ENCODE assay signal across 8 cellular contexts in the genomic region with DNA sequence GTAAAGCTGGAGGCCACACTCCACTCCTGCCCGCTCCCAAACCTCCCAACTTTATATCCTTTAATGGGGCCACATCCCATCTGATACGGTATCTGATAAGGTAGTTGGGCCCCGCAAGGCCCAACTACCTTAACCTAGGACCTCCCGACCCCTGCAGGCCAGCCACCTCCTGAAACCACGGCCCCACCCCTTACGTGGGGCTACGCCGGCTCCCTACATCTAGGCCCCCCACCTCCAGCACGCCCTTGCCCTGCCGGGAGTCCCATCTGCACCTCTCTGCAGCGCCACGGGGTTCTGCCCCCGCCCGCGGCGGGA. TPM values are rescaled to one million over a fixed set of nuclear protein-coding genes. Genes with fewer than 3 reads are reported as not detected.
DNase-seq lines count a peak whose midpoint lies in the region; ATAC-seq, FAIRE-seq and TF ChIP-seq lines count a peak whose summit lies in the region.

No MANE protein-coding gene starts in this region.

- no peak overlapping the region for H3K4ac ChIP-seq in H9 (ENCODE audit: low read depth, low read length)

- no peak overlapping the region for H4K8ac ChIP-seq in H9 (replicated peaks; ENCODE audit: insufficient read length, low read depth, low read length)

- H3K9me3 Mint-ChIP-seq in CD14-positive monocyte (no peaks in the 10 kb centered on the region), H9 (no peaks in the 10 kb centered on the region), activated B cell treated with CpG ODN at 0.5 μM for 24 hours (no peaks in the 10 kb centered on the region)

- H3K9ac ChIP-seq in H9 (ENCODE audit: extremely low read depth, insufficient read length, low read length) (no peak overlapping the region), keratinocyte (ENCODE audit: control insufficient read depth, extremely low read depth, insufficient read depth, low read length) (peak overlapping the region; percentile 47)

- no peak overlapping the region for H4K91ac ChIP-seq in H9 (ENCODE audit: insufficient read length, low read depth, low read length)

- dilution Hi-C loops in keratinocyte (cut with MboI; ENCODE audit: extremely low pct_ligation_motif_present, low sequenced_read_pairs): no loop called here

- H3K56ac ChIP-seq in H9 (ENCODE audit: insufficient read length, low read depth, low read length): no peak overlapping the region

- no peak for DNase-seq in CD14-positive monocyte (ENCODE audit: low spot score)
- DNase-seq in H9: no peak
- no peak for DNase-seq in activated B cell treated with CpG ODN at 0.5 μM for 24 hours
- no peak for DNase-seq in keratinocyte (ENCODE audit: low read depth, low spot score)
- DNase-seq in cerebellar nuclear complex (lab: John Stamatoyannopoulos, UW): no peak
- DNase-seq in HEK293T (ENCODE audit: extremely low spot score): no peak
- DNase-seq in stimulated activated CD4-positive, alpha-beta T cell treated with anti-CD3 and anti-CD28 coated beads, Interleukin-4, amount 100 ng/mL, for 1 hour: no peak

- H3K27ac Mint-ChIP-seq in CD14-positive monocyte (peak overlapping the region in 3 of 7 donors; percentile 56 to 96 (median 70)), H9 (no peak overlapping the region), activated B cell treated with CpG ODN at 0.5 μM for 24 hours (peak overlapping the region; percentile 95)

- POLR2A ChIA-PET in activated B cell treated with CpG ODN at 0.5 μM for 24 hours (lab: Charles Lee): interaction anchor here (0.8 to 3.6 kb wide), 18 partner anchors 8 to 534 kb away, joined by 3 to 54 read pairs (median 6); partner anchors contain the start of genes COX6B1, HSPB6, KMT2B and LIN37
- POLR2A ChIA-PET in HEK293T (lab: Yijun Ruan, JAX): interaction anchor here (0.6 to 1.3 kb wide), 15 partner anchors 9 to 160 kb away, joined by 3 to 10 read pairs (median 4); partner anchors contain the start of genes COX6B1, HSPB6 and NFKBID

- H3K4me3 Mint-ChIP-seq in CD14-positive monocyte (peak overlapping the region; percentile 88 to 95), H9 (peak overlapping the region; percentile 71 to 90), activated B cell treated with CpG ODN at 0.5 μM for 24 hours (peak overlapping the region; percentile 95)

- peak overlapping the region; percentile 44 to 84 (median 76) for H3K4me3 ChIP-seq in keratinocyte (ENCODE audit: control insufficient read depth in 2 of 3, extremely low read depth in 1 of 3, insufficient read depth in 2 of 3, low read depth in 1 of 3, low read length in 3 of 3)
- H3K4me3 ChIP-seq in thymus (ENCODE audit: low read length): peak overlapping the region; percentile 79

- no peaks in the 10 kb centered on the region for H3K79me1 ChIP-seq in H9 (ENCODE audit: insufficient read depth, low read depth, low read length, poor library complexity, severe bottlenecking)

- H2AFZ ChIP-seq in H9 (ENCODE audit: low read length) (no peak overlapping the region), keratinocyte (ENCODE audit: control insufficient read depth, low read length) (peak overlapping the region; percentile 70)

- intact Hi-C loops in CD14-positive monocyte (cut with micrococcal nuclease): loop anchor here (5.0 to 10.0 kb wide), 8 partner anchors 37 to 1595 kb away; partner anchors contain the start of genes ARHGAP33 (in 1 of the 2), CAPNS1 (in 1 of the 2), COX6B1 (in 1 of the 2) and ETV2 (in 1 of the 2)
- intact Hi-C loops in activated B cell treated with CpG ODN at 0.5 μM for 24 hours (cut with micrococcal nuclease): loop anchor here (1.0 to 10.0 kb wide), 9 partner anchors 18 to 1575 kb away; partner anchors contain the start of genes ARHGAP33, COX6B1, NFKBID and OVOL3

- H2BK120ac ChIP-seq in H9 (ENCODE audit: low read depth, low read length, poor library complexity, severe bottlenecking): no peak overlapping the region

- H2BK12ac ChIP-seq in H9 (ENCODE audit: insufficient read length, low read depth, low read length): no peak overlapping the region

- H3K4me1 ChIP-seq in H9 (ENCODE audit: insufficient read depth, low read length) (no peaks in the 10 kb centered on the region), keratinocyte (ENCODE audit: control insufficient read depth, extremely low read depth, insufficient read depth, low read length) (peaks cover 13% of the 10 kb centered on the region), thymus (ENCODE audit: control insufficient read depth, insufficient read depth, low read length) (peaks cover 21% of the 10 kb centered on the region)

- H3K79me2 ChIP-seq in H9 (ENCODE audit: insufficient read depth, low read length) (no peaks in the 10 kb centered on the region), keratinocyte (ENCODE audit: control insufficient read depth, insufficient read depth, low read length) (peaks cover 2% of the 10 kb centered on the region)

- H3K23ac ChIP-seq in H9 (ENCODE audit: insufficient read length, low read depth, low read length): no peak overlapping the region

- TF ChIP-seq CTCF in CD14-positive monocyte (IDR thresholded peaks at IDR 0.05) (no peak), H9 (conservative IDR thresholded peaks at IDR 0.05) (no peak), activated B cell treated with CpG ODN at 0.5 μM for 24 hours (IDR thresholded peaks at IDR 0.05) (no peak), keratinocyte (optimal IDR thresholded peaks at IDR 0.05 in 1 of 3, IDR thresholded peaks at IDR 0.05 in 1 of 3, conservative IDR thresholded peaks at IDR 0.05 in 1 of 3; ENCODE audit: extremely low read depth in 1 of 3, insufficient read depth in 2 of 3, low read length in 3 of 3) (no peak)

- CTCF ChIA-PET in activated B cell treated with CpG ODN at 0.5 μM for 24 hours (lab: Charles Lee): interaction anchor here (1.0 kb wide), 1 partner anchor 17 kb away, joined by 3 read pairs; no protein-coding TSS in a partner anchor
- CTCF ChIA-PET in HEK293T (lab: Yijun Ruan, JAX): interaction anchor here (0.7 to 1.1 kb wide), 2 partner anchors 17 to 191 kb away, joined by 3 read pairs; no protein-coding TSS in a partner anchor

- no peak overlapping the region for H2BK5ac ChIP-seq in H9 (ENCODE audit: insufficient read length, low read length)

- H3K36me3 Mint-ChIP-seq in CD14-positive monocyte (peaks cover 37 to 53% of the 10 kb centered on the region in 2 donors), H9 (ENCODE audit: insufficient read depth in 1 of 3, low read depth in 3 of 3) (peaks cover 28 to 43% (median 37%) of the 10 kb centered on the region in 3 experiments; a peak in 6 of 7 replicates), activated B cell treated with CpG ODN at 0.5 μM for 24 hours (ENCODE audit: low read depth) (peaks cover 62% of the 10 kb centered on the region)

- H3K18ac ChIP-seq in H9 (ENCODE audit: insufficient read length, low read depth, low read length): no peak overlapping the region

- no peak for FAIRE-seq in keratinocyte (lab: Jason Lieb, UNC)

- H4K20me1 ChIP-seq in H9 (ENCODE audit: control insufficient read depth, insufficient read depth, insufficient read length) (no peaks in the 10 kb centered on the region), keratinocyte (ENCODE audit: control insufficient read depth, extremely low read depth, insufficient read depth, low read length) (peaks cover 6% of the 10 kb centered on the region)

- H3K36me3 ChIP-seq in keratinocyte (ENCODE audit: control insufficient read depth in 2 of 2, extremely low read depth in 1 of 2, insufficient read depth in 2 of 2, low read length in 2 of 2): peaks cover 30% of the 10 kb centered on the region in 2 experiments
- H3K36me3 ChIP-seq in thymus (ENCODE audit: control insufficient read depth, insufficient read depth): peaks cover 31% of the 10 kb centered on the region

- H3K27me3 Mint-ChIP-seq in CD14-positive monocyte (ENCODE audit: low read depth in 3 of 3) (no peaks in the 10 kb centered on the region), H9 (ENCODE audit: low read depth) (no peaks in the 10 kb centered on the region), activated B cell treated with CpG ODN at 0.5 μM for 24 hours (no peaks in the 10 kb centered on the region)

- no CpG with 5 or more reads among the region's 16 CpGs for WGBS in H9 (ENCODE audit: extremely low coverage, insufficient read length, low lambda C conversion rate)
- WGBS in thymus: 13% methylated on average over 16 of the region's 16 CpGs

- no peak overlapping the region for H2BK15ac ChIP-seq in H9 (ENCODE audit: low read depth, low read length)

- H3K4me1 Mint-ChIP-seq in CD14-positive monocyte (peaks cover 40% of the 10 kb centered on the region), H9 (peaks cover 11 to 21% of the 10 kb centered on the region in 2 experiments), activated B cell treated with CpG ODN at 0.5 μM for 24 hours (peaks cover 62% of the 10 kb centered on the region)

- H3K9me3 ChIP-seq in H9 (ENCODE audit: control insufficient read depth, low read depth, low read length) (no peaks in the 10 kb centered on the region), keratinocyte (ENCODE audit: control insufficient read depth, low read depth, low read length) (no peaks in the 10 kb centered on the region), thymus (ENCODE audit: control insufficient read depth) (no peaks in the 10 kb centered on the region)

- no peak overlapping the region for H2AK5ac ChIP-seq in H9 (ENCODE audit: insufficient read length, low read length)

- H3K14ac ChIP-seq in H9 (ENCODE audit: insufficient read depth, low read length): no peak overlapping the region

- H3K4me2 ChIP-seq in H9 (ENCODE audit: insufficient read depth, insufficient read length, low read length) (peak overlapping the region; percentile 58), keratinocyte (ENCODE audit: control insufficient read depth, extremely low read depth, insufficient read depth, low read depth, low read length) (peak overlapping the region; percentile 98)

- no peak overlapping the region for H3T11ph ChIP-seq in H9 (ENCODE audit: low read length)

- no peak overlapping the region for H4K5ac ChIP-seq in H9 (ENCODE audit: insufficient read length, low read depth, low read length)

- H3K27ac ChIP-seq in H9 (ENCODE audit: insufficient read length, low read depth, low read length): no peak overlapping the region
- H3K27ac ChIP-seq in keratinocyte (ENCODE audit: control insufficient read depth, insufficient read depth, low read length): no peak overlapping the region
- peak overlapping the region; percentile 38 for H3K27ac ChIP-seq in thymus (ENCODE audit: low read depth)

- H3K27me3 ChIP-seq in H9 (ENCODE audit: insufficient read depth, low read length) (no peaks in the 10 kb centered on the region), keratinocyte (ENCODE audit: control insufficient read depth, extremely low read depth, insufficient read depth, low read length) (no peaks in the 10 kb centered on the region), thymus (ENCODE audit: control insufficient read depth, insufficient read depth) (no peaks in the 10 kb centered on the region)

- no peak overlapping the region for H2BK20ac ChIP-seq in H9 (ENCODE audit: low read depth, low read length, poor library complexity, severe bottlenecking)

- no peaks in the 10 kb centered on the region for H3K9me1 ChIP-seq in keratinocyte (ENCODE audit: control insufficient read depth, extremely low read depth, insufficient read depth, low read length)

- H3K23me2 ChIP-seq in H9 (ENCODE audit: insufficient read length, low read depth, low read length, poor library complexity, severe bottlenecking): peaks cover 12% of the 10 kb centered on the region

- peak; percentile 3 for ATAC-seq in activated B cell treated with CpG ODN at 0.5 μM for 24 hours (ENCODE audit: low read depth)

RNA-seq across cellular contexts. Expression of gene IGFLR1, which starts 2.2 kb away (rescaled TPM):
- polyA plus RNA-seq in CD14-positive monocyte: 100 to 1,000 TPM; 119 to 144 TPM
- 2.9 and 3.2 TPM in 2 replicates for total RNA-seq in H9 (2021)
- 130 and 133 TPM in 2 replicates for total RNA-seq in activated B cell treated with CpG ODN at 0.5 μM for 24 hours
- 0.27 to 1.2 TPM (median 0.34 TPM) in 3 replicates for polyA plus RNA-seq in keratinocyte
- not detected for polyA plus RNA-seq in keratinocyte (2011; ENCODE audit: low read depth)
- polyA plus RNA-seq in keratinocyte (2011; cell fraction: cytosol; rRNA removed): 0.15 and 0.48 TPM in 2 replicates
- polyA plus RNA-seq in keratinocyte (2011; cell fraction: nucleus; rRNA removed): 0.84 and 3.2 TPM in 2 replicates
- polyA plus RNA-seq in keratinocyte (2012; ENCODE audit: low replicate concordance): 0.59 and 0.81 TPM in 2 replicates
- polyA minus RNA-seq in keratinocyte: 0.96 to 7.2 TPM (median 2.7 TPM) in 3 replicates
- polyA minus RNA-seq in keratinocyte (2011; cell fraction: cytosol; rRNA and poly(A)+ RNA removed): not detected
- polyA minus RNA-seq in keratinocyte (2011; cell fraction: nucleus; rRNA and poly(A)+ RNA removed): 1.3 TPM in 1 of 2 replicates, not detected in the other
- 67.8 TPM for polyA plus RNA-seq in thymus

RNA-seq across cellular contexts. Expression of gene U2AF1L4, which starts 5.2 kb away (rescaled TPM):
- polyA plus RNA-seq in CD14-positive monocyte: 1 to 10 TPM; 6.2 to 8.7 TPM
- total RNA-seq in H9 (2021): 16.8 and 19.2 TPM in 2 replicates
- 41.0 and 46.1 TPM in 2 replicates for total RNA-seq in activated B cell treated with CpG ODN at 0.5 μM for 24 hours
- polyA plus RNA-seq in keratinocyte: 8.9 to 14.7 TPM (median 11.4 TPM) in 3 replicates
- 1.8 TPM for polyA plus RNA-seq in keratinocyte (2011; ENCODE audit: low read depth)
- 6.4 and 10.2 TPM in 2 replicates for polyA plus RNA-seq in keratinocyte (2011; cell fraction: cytosol; rRNA removed)
- 27.2 and 32.1 TPM in 2 replicates for polyA plus RNA-seq in keratinocyte (2011; cell fraction: nucleus; rRNA removed)
- 9.0 and 12.1 TPM in 2 replicates for polyA plus RNA-seq in keratinocyte (2012; ENCODE audit: low replicate concordance)
- 4.3 to 8.7 TPM (median 8.3 TPM) in 3 replicates for polyA minus RNA-seq in keratinocyte
- 3.5 TPM for polyA minus RNA-seq in keratinocyte (2011; cell fraction: cytosol; rRNA and poly(A)+ RNA removed)
- 3.8 and 4.7 TPM in 2 replicates for polyA minus RNA-seq in keratinocyte (2011; cell fraction: nucleus; rRNA and poly(A)+ RNA removed)
- polyA plus RNA-seq in thymus: 45.0 TPM

RNA-seq across cellular contexts. Expression of gene PSENEN, which starts 5.4 kb away (rescaled TPM):
- 100 to 1,000 TPM; 129 to 149 TPM for polyA plus RNA-seq in CD14-positive monocyte
- total RNA-seq in H9 (2021): 69.7 and 77.7 TPM in 2 replicates
- total RNA-seq in activated B cell treated with CpG ODN at 0.5 μM for 24 hours: 45.0 and 45.6 TPM in 2 replicates
- polyA plus RNA-seq in keratinocyte: 36.2 to 53.8 TPM (median 49.7 TPM) in 3 replicates
- polyA plus RNA-seq in keratinocyte (2011; ENCODE audit: low read depth): 3.1 TPM
- 49.4 and 58.2 TPM in 2 replicates for polyA plus RNA-seq in keratinocyte (2011; cell fraction: cytosol; rRNA removed)
- polyA plus RNA-seq in keratinocyte (2011; cell fraction: nucleus; rRNA removed): 36.8 and 56.0 TPM in 2 replicates
- 70.6 and 72.7 TPM in 2 replicates for polyA plus RNA-seq in keratinocyte (2012; ENCODE audit: low replicate concordance)
- polyA minus RNA-seq in keratinocyte: 33.1 to 60.8 TPM (median 41.5 TPM) in 3 replicates
- polyA minus RNA-seq in keratinocyte (2011; cell fraction: cytosol; rRNA and poly(A)+ RNA removed): 14.2 TPM
- polyA minus RNA-seq in keratinocyte (2011; cell fraction: nucleus; rRNA and poly(A)+ RNA removed): 13.9 and 15.4 TPM in 2 replicates
- polyA plus RNA-seq in thymus: 104 TPM

RNA-seq across cellular contexts. Expression of gene LIN37, which starts 8.3 kb away (rescaled TPM):
- polyA plus RNA-seq in CD14-positive monocyte (1 to 10 TPM; 5.6 to 7.2 TPM), keratinocyte (6.7 to 11.8 TPM (median 9.2 TPM) in 3 replicates), thymus (24.2 TPM)
- total RNA-seq in H9 (2021) (4.7 and 5.9 TPM in 2 replicates), activated B cell treated with CpG ODN at 0.5 μM for 24 hours (12.2 and 14.3 TPM in 2 replicates)
- 6.4 TPM for polyA plus RNA-seq in keratinocyte (2011; ENCODE audit: low read depth)
- polyA plus RNA-seq in keratinocyte (2011; cell fraction: cytosol; rRNA removed): 6.7 and 11.7 TPM in 2 replicates
- polyA plus RNA-seq in keratinocyte (2011; cell fraction: nucleus; rRNA removed): 29.9 and 31.0 TPM in 2 replicates
- polyA plus RNA-seq in keratinocyte (2012; ENCODE audit: low replicate concordance): 14.0 and 15.0 TPM in 2 replicates
- polyA minus RNA-seq in keratinocyte: 4.1 to 11.4 TPM (median 9.2 TPM) in 3 replicates
- 40.7 TPM for polyA minus RNA-seq in keratinocyte (2011; cell fraction: cytosol; rRNA and poly(A)+ RNA removed)
- polyA minus RNA-seq in keratinocyte (2011; cell fraction: nucleus; rRNA and poly(A)+ RNA removed): 7.9 and 8.4 TPM in 2 replicates

RNA-seq across cellular contexts. Expression of gene HSPB6, which starts 16.8 kb away (rescaled TPM):
- polyA plus RNA-seq in CD14-positive monocyte: not detected
- 0.37 TPM in 2 replicates for total RNA-seq in H9 (2021)
- not detected in 2 replicates for total RNA-seq in activated B cell treated with CpG ODN at 0.5 μM for 24 hours
- polyA plus RNA-seq in keratinocyte: not detected in 3 replicates
- not detected for polyA plus RNA-seq in keratinocyte (2011; ENCODE audit: low read depth)
- not detected in 2 replicates for polyA plus RNA-seq in keratinocyte (2011; cell fraction: cytosol; rRNA removed)
- not detected in 2 replicates for polyA plus RNA-seq in keratinocyte (2011; cell fraction: nucleus; rRNA removed)
- polyA plus RNA-seq in keratinocyte (2012; ENCODE audit: low replicate concordance): 0.07 and 0.17 TPM in 2 replicates
- polyA minus RNA-seq in keratinocyte: 0.20 TPM in 1 of 3 replicates, not detected in the others
- not detected for polyA minus RNA-seq in keratinocyte (2011; cell fraction: cytosol; rRNA and poly(A)+ RNA removed)
- not detected in 2 replicates for polyA minus RNA-seq in keratinocyte (2011; cell fraction: nucleus; rRNA and poly(A)+ RNA removed)
- 18.9 TPM for polyA plus RNA-seq in thymus

Comparison
In these comparisons a context has a peak if more than half of its experiments do, and no peak if none do; other contexts are left out.
1. RNA of gene IGFLR1, which starts 2.2 kb away (polyA plus RNA-seq): 119 to 144 TPM in CD14-positive monocyte and 67.8 TPM in thymus (single experiment); 0.15 to 3.2 TPM in keratinocyte; every median in the first group is over 10 times any median in the second.
2. Peak in every context shown above with its lines, with median percentiles within 50 percentile points of each other: H3K4me3 Mint-ChIP-seq.